8 cellular contexts compared by ENCODE assay signal in the genomic region with DNA sequence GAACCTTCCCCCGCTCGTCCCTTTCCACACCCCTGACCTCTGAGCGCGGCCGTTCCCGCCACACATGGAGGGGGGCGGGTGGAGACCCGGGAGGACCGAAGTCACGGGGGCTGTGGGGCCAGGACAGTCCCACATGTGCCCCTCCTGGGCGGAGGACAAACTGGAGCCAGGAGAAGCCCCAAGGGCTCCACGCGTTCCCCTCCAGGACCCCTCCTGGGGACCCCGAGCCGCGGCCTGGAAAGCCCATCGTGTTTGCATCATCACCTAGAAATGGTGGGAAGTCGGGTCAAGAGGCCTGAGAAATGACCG. TPM values are rescaled to one million over a fixed set of nuclear protein-coding genes. Genes with fewer than 3 reads are reported as not detected.
DNase-seq lines count a peak whose midpoint lies in the region; ATAC-seq and TF ChIP-seq lines count a peak whose summit lies in the region.

No MANE protein-coding gene starts in this region.

- H3K27ac ChIP-seq in tibial nerve (peak overlapping the region; percentile 66 to 82 (median 74)), foreskin keratinocyte (no peak overlapping the region)

- H3K36me3 Mint-ChIP-seq in activated naive CD4-positive, alpha-beta T cell treated with anti-CD3 and anti-CD28 coated beads, Interleukin-2, amount 10 ng/mL, durations not matched to agents 7 days and 5 days, result no peaks in the 10 kb centered on the region
- H3K36me3 Mint-ChIP-seq in memory B cell, result peaks cover 2% of the 10 kb centered on the region

- no peaks in the 10 kb centered on the region for H3K9me3 ChIP-seq in tibial nerve

- peaks cover 13% of the 10 kb centered on the region for H3K4me1 Mint-ChIP-seq in activated naive CD4-positive, alpha-beta T cell treated with anti-CD3 and anti-CD28 coated beads, Interleukin-2, amount 10 ng/mL, durations not matched to agents 7 days and 5 days
- H3K4me1 Mint-ChIP-seq in memory B cell, result peaks cover 34% of the 10 kb centered on the region

- TF ChIP-seq POLR2A in tibial nerve (IDR thresholded peaks at IDR 0.05), result no peak

- no peak for TF ChIP-seq EP300 in tibial nerve (IDR thresholded peaks at IDR 0.05)

- no peak overlapping the region for H3K27ac Mint-ChIP-seq in activated naive CD4-positive, alpha-beta T cell treated with anti-CD3 and anti-CD28 coated beads, Interleukin-2, amount 10 ng/mL, durations not matched to agents 7 days and 5 days
- peak overlapping the region; percentile 98 for H3K27ac Mint-ChIP-seq in memory B cell

- H3K4me3 ChIP-seq in astrocyte of the spinal cord (ENCODE audit: low read depth, low read length), result peak overlapping the region; percentile 7
- H3K4me3 ChIP-seq in tibial nerve, result peak overlapping the region; percentile 45 to 87 (median 68)

- H3K27me3 Mint-ChIP-seq in activated naive CD4-positive, alpha-beta T cell treated with anti-CD3 and anti-CD28 coated beads, Interleukin-2, amount 10 ng/mL, durations not matched to agents 7 days and 5 days, result peaks cover 87% of the 10 kb centered on the region
- peaks cover 2% of the 10 kb centered on the region for H3K27me3 Mint-ChIP-seq in memory B cell

- TF ChIP-seq CTCF in astrocyte of the spinal cord (IDR thresholded peaks at IDR 0.05; ENCODE audit: low read depth, low read length) (no peak), tibial nerve (IDR thresholded peaks at IDR 0.05) (no peak), foreskin keratinocyte (conservative IDR thresholded peaks at IDR 0.05) (no peak)

- DNase-seq in activated naive CD4-positive, alpha-beta T cell treated with anti-CD3 and anti-CD28 coated beads, Interleukin-2, amount 10 ng/mL, durations not matched to agents 7 days and 5 days, result no peak
- no peak for DNase-seq in activated naive CD4-positive, alpha-beta T cell (lab: John Stamatoyannopoulos, UW)
- DNase-seq in astrocyte of the spinal cord (ENCODE audit: low read depth, low spot score) (no peak), memory B cell (ENCODE audit: low spot score in 2 of 2) (no peak), tibial nerve (ENCODE audit: low spot score in 2 of 2) (no peak), foreskin keratinocyte (no peak), GF-D8 (lab: John Stamatoyannopoulos, UW) (no peak)

- in situ Hi-C loops in astrocyte of the spinal cord (cut with HindIII; ENCODE audit: low sequenced_read_pairs), result no loop called here

- H3K4me1 ChIP-seq in tibial nerve (peaks cover 0 to 56% (median 32%) of the 10 kb centered on the region in 4 donors), foreskin keratinocyte (no peaks in the 10 kb centered on the region)

- no peaks in the 10 kb centered on the region for H3K36me3 ChIP-seq in tibial nerve

- CTCF ChIA-PET in activated naive CD4-positive, alpha-beta T cell treated with anti-CD3 and anti-CD28 coated beads, Interleukin-2, amount 10 ng/mL, durations not matched to agents 7 days and 5 days (lab: Charles Lee), result interaction anchor here (1.3 kb wide), 1 partner anchor 58 kb away, joined by 6 read pairs; no protein-coding TSS in a partner anchor

- ATAC-seq in memory B cell (ENCODE audit: low read depth) (no peak), HG03571 (IDR thresholded peaks at IDR 0.05; ENCODE audit: unreplicated experiment) (no peak), foreskin keratinocyte (no peak)

- no peaks in the 10 kb centered on the region for H3K9me3 Mint-ChIP-seq in activated naive CD4-positive, alpha-beta T cell treated with anti-CD3 and anti-CD28 coated beads, Interleukin-2, amount 10 ng/mL, durations not matched to agents 7 days and 5 days
- no peaks in the 10 kb centered on the region for H3K9me3 Mint-ChIP-seq in memory B cell

- peak overlapping the region; percentile 41 for H3K4me3 Mint-ChIP-seq in activated naive CD4-positive, alpha-beta T cell treated with anti-CD3 and anti-CD28 coated beads, Interleukin-2, amount 10 ng/mL, durations not matched to agents 7 days and 5 days
- H3K4me3 Mint-ChIP-seq in memory B cell, result peak overlapping the region; percentile 81

- H3K27me3 ChIP-seq in tibial nerve (peaks cover 0 to 18% of the 10 kb centered on the region in 2 donors), foreskin keratinocyte (peaks cover 56% of the 10 kb centered on the region)

- 32 to 35% methylated on average over 4 to 15 of the region's 19 CpGs for WGBS in tibial nerve, 2 donors

RNA-seq across cellular contexts. Expression of a gene that starts 0.6 kb away (rescaled TPM):
- total RNA-seq in tibial nerve (100 to 1,000 TPM in 2 of 4 donors, 10 to 100 TPM in 2; 88.8 to 193 (median 133) TPM), foreskin keratinocyte (41.3 and 60.1 TPM in 2 replicates)
- 23.1 and 31.7 TPM in 2 replicates for polyA plus RNA-seq in foreskin keratinocyte
